Comparison of ENCODE assay signal across 8 cellular contexts in genomic region chr1:40316595-40317393, GRCh38. TPM values are rescaled to one million over a fixed set of nuclear protein-coding genes. Genes with fewer than 3 reads are reported as not detected.
DNase-seq lines count a peak whose midpoint lies in the region; ATAC-seq and TF ChIP-seq lines count a peak whose summit lies in the region.

Gene COL9A2 (minus strand): TSS chr1:40317286. CDS start chr1:40317197, 89 bp downstream.

- ATAC-seq in esophagus mucosa (peak; percentile 40), naive B cell (ENCODE audit: low read depth in 2 of 2) (peak; percentile 77 to 80), GM18867 (IDR thresholded peaks at IDR 0.05; ENCODE audit: unreplicated experiment) (no peak)
- ATAC-seq in stimulated activated naive CD8-positive, alpha-beta T cell treated with anti-CD3 and anti-CD28 coated beads, Interleukin-15, Interleukin-2, amounts not matched to agents 100 U/mL and 50 U/mL, for 24 hours, result peak; percentile 44

- peak within 1 kb of the TSS; percentile 79 to 95 (median 92) for H3K4me3 Mint-ChIP-seq in naive B cell

- TF ChIP-seq CTCF in GM10248 (IDR thresholded peaks at IDR 0.05; ENCODE audit: control extremely low read depth, extremely low read depth, low read depth, missing control alignments), result no peak

- H3K36me3 Mint-ChIP-seq in naive B cell, result no peaks in the 10 kb centered on the region

- no peaks in the 10 kb centered on the region for H3K9me3 Mint-ChIP-seq in naive B cell

- CTCF ChIA-PET in GM10248 (lab: Yijun Ruan, JAX), result interaction anchor here (0.9 to 10.7 kb wide), 22 partner anchors 12 to 243 kb away, joined by 3 to 168 read pairs (median 6); partner anchors contain the start of gene ZMPSTE24

- POLR2A ChIA-PET in GM10248 (lab: Yijun Ruan, JAX), result no interaction called here

- DNase-seq in GM10248 (ENCODE audit: extremely low spot score), result peak; percentile 73
- DNase-seq in NCI-H345 (lab: John Stamatoyannopoulos, UW), result peak; percentile 74
- peak; percentile 50 for DNase-seq in activated T-cell treated with anti-CD3 and anti-CD28 coated beads for 1 hour (ENCODE audit: low read depth)
- DNase-seq in naive B cell, result peak; percentile 88
- peak; percentile 72 for DNase-seq in stimulated activated naive CD8-positive, alpha-beta T cell treated with anti-CD3 and anti-CD28 coated beads, Interleukin-15, Interleukin-2, amounts not matched to agents 100 U/mL and 50 U/mL, for 24 hours
- DNase-seq in NK-92 (lab: John Stamatoyannopoulos, UW; ENCODE audit: unreplicated experiment), result no peak

- H3K27ac Mint-ChIP-seq in naive B cell, result peak within 1 kb of the TSS in 4 of 6 donors; percentile 81 to 88 (median 84)

- peaks cover 0 to 8% (median 6%) of the 10 kb centered on the region in 3 donors for H3K27me3 Mint-ChIP-seq in naive B cell

- H3K4me1 Mint-ChIP-seq in naive B cell, result peaks cover 32 to 57% (median 51%) of the 10 kb centered on the region in 3 donors

RNA-seq across cellular contexts. Expression of gene COL9A2, which starts in this region (rescaled TPM):
- total RNA-seq in esophagus mucosa, result 0.64 TPM
- 1 to 10 TPM; 1.3 to 5.6 (median 3.2) TPM for polyA plus RNA-seq in naive B cell (ENCODE audit: low read depth in 6 of 6)

Comparison
In these comparisons a context has a peak if more than half of its experiments do, and no peak if none do; other contexts are left out.
1. Peak in ATAC-seq in esophagus mucosa; RNA of the gene not detected or under 1 TPM.